ENCODE assay signal across 8 cellular contexts in the genomic region with DNA sequence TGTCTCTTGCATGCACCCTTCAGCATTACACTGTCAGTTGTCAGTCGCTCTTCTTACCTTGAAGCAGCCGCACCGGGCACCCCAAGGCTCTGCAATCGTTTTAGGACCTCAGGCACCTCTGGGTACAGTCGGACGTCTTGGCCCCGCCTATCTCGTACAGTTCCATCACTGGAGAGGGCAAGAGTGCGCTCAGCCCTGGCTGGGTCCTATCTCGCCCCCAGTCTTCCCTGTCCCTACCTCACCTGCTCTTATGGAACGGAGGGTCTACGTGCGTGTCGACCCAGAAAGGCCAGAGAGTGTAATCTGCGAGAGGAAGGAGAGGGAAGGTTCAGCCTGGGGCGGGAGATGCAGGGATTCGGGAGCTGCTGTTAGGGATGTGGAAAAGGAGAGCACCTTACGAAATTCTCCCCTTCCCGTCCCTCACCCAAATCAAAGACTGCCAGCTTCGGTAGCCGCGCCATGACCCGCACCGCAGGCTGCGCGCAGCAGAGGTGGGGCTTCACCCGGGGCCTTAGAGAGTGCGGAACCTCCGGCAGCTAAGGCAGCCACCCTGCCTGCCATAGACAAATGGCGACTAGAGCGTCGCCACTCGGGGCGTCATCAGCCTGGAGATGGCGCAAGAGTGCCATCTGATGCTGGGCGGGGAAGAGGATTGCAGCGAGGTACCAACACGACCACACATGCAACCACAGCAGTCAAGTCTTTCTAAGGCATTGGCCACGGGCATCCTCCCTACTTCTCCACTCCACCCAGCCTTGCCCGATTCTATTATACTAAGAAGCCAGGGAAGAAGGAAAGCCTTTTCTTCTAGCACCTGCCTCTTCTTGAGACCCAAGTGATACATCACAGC. TPM values are rescaled to one million over a fixed set of nuclear protein-coding genes. Genes with fewer than 3 reads are reported as not detected.
DNase-seq lines count a peak whose midpoint lies in the region; TF ChIP-seq lines count a peak whose summit lies in the region.

TSS of gene MDP1 (minus strand) at position 572 of the 850 bp plus-strand sequence. CDS start at position 461, 111 bp downstream.

- H3K36me3 ChIP-seq in ES-I3 (ENCODE audit: insufficient read depth, low read length) (peaks cover 1% of the 10 kb centered on the region; the same call in 1 of the 2 replicates), neuron (ENCODE audit: insufficient read depth, low read length) (peaks cover 14% of the 10 kb centered on the region), subcutaneous abdominal adipose tissue (ENCODE audit: control insufficient read depth in 5 of 5, insufficient read depth in 5 of 5, low read length in 5 of 5) (peaks cover 4 to 20% (median 9%) of the 10 kb centered on the region in 5 donors)

- H3K9ac ChIP-seq in ES-I3 (ENCODE audit: low read depth, low read length), result peak within 1 kb of the TSS; percentile 93
- H3K9ac ChIP-seq in subcutaneous abdominal adipose tissue (ENCODE audit: low read length in 5 of 5), result peak within 1 kb of the TSS; percentile 40 to 90 (median 83)

- H3K9me3 ChIP-seq in ES-I3 (ENCODE audit: control insufficient read depth, insufficient read depth, low read length) (no peaks in the 10 kb centered on the region), neuron (ENCODE audit: low read length) (no peaks in the 10 kb centered on the region), subcutaneous abdominal adipose tissue (ENCODE audit: control insufficient read depth in 5 of 5, low read length in 5 of 5) (no peaks in the 10 kb centered on the region)

- peak; percentile 89 for DNase-seq in H4 (ENCODE audit: low spot score)
- peak; percentile 56 for DNase-seq in LNCaP clone FGC (ENCODE audit: low read depth)
- DNase-seq in activated effector memory CD4-positive, alpha-beta T cell treated with Interleukin-2 at 50 U/mL for 16 hours, result peak; percentile 83
- DNase-seq in fibroblast of villous mesenchyme (ENCODE audit: low read depth), result peak; percentile 87

- H3K4me1 ChIP-seq in ES-I3 (ENCODE audit: insufficient read depth, low read length) (peaks cover 4% of the 10 kb centered on the region; the same call in 1 of the 2 replicates), neuron (ENCODE audit: insufficient read depth, low read length) (peaks cover 20% of the 10 kb centered on the region), subcutaneous abdominal adipose tissue (ENCODE audit: control insufficient read depth in 5 of 5, insufficient read depth in 5 of 5, low read length in 5 of 5) (peaks cover 0 to 34% (median 24%) of the 10 kb centered on the region in 5 donors)

- peak; percentile 94 for TF ChIP-seq POLR2A in Raji (IDR thresholded peaks at IDR 0.05; ENCODE audit: insufficient read depth, low read depth, low read length)

- TF ChIP-seq CTCF in LNCaP clone FGC (IDR thresholded peaks at IDR 0.05; ENCODE audit: control insufficient read depth, extremely low read depth, insufficient read depth) (peak; percentile 95), fibroblast of villous mesenchyme (IDR thresholded peaks at IDR 0.05; ENCODE audit: insufficient read depth, low read depth, low read length) (peak; percentile 43)

- H2AFZ ChIP-seq in neuron (ENCODE audit: low read depth, low read length), result peak within 1 kb of the TSS; percentile 7

- peak within 1 kb of the TSS; percentile 80 for H3K27ac ChIP-seq in subcutaneous abdominal adipose tissue (ENCODE audit: low read depth, low read length)

- peak within 1 kb of the TSS; percentile 93 for H3K4me3 ChIP-seq in LNCaP clone FGC (ENCODE audit: low read depth, low read length)
- H3K4me3 ChIP-seq in fibroblast of villous mesenchyme (ENCODE audit: low read depth, low read length), result peak within 1 kb of the TSS; percentile 91
- peak within 1 kb of the TSS; percentile 73 for H3K4me3 ChIP-seq in neuron (ENCODE audit: low read length)
- H3K4me3 ChIP-seq in subcutaneous abdominal adipose tissue (ENCODE audit: low read depth in 1 of 5, low read length in 5 of 5), result peak within 1 kb of the TSS; percentile 77 to 99 (median 90)

- H3K27me3 ChIP-seq in neuron (ENCODE audit: insufficient read depth, low read length) (no peaks in the 10 kb centered on the region), subcutaneous abdominal adipose tissue (ENCODE audit: control insufficient read depth in 5 of 5, insufficient read depth in 4 of 5, low read length in 5 of 5) (no peaks in the 10 kb centered on the region)

RNA-seq across cellular contexts. Expression of gene MDP1, which starts in this region (rescaled TPM):
- total RNA-seq in H4 (2014; rRNA removed; shearing (Covaris generic)), result 35.6 and 36.7 TPM in 2 replicates
- 8.6 and 15.5 TPM in 2 replicates for total RNA-seq in fibroblast of villous mesenchyme

Comparison
In these comparisons a context has a peak if more than half of its experiments do, and no peak if none do; other contexts are left out.
1. Peak in every context shown above with its lines: DNase-seq, H3K4me3 ChIP-seq and H3K27ac ChIP-seq.